ENCODE assay signal across 8 cellular contexts in genomic region chr11:114400974-114401223, GRCh38. TPM values are rescaled to one million over a fixed set of nuclear protein-coding genes. Genes with fewer than 3 reads are reported as not detected.
DNase-seq lines count a peak whose midpoint lies in the region; ATAC-seq, FAIRE-seq and TF ChIP-seq lines count a peak whose summit lies in the region.

No MANE protein-coding gene starts in this region.

- no peak for ATAC-seq in GM21786 (IDR thresholded peaks at IDR 0.05; ENCODE audit: unreplicated experiment)
- ATAC-seq in HG03378 (IDR thresholded peaks at IDR 0.05; ENCODE audit: unreplicated experiment): no peak

- H3K9ac ChIP-seq in astrocyte (ENCODE audit: low read length) (peak overlapping the region; percentile 100), liver (ENCODE audit: low read depth in 1 of 2, low read length in 2 of 2) (peak overlapping the region; percentile 96 to 99)

- H3K36me3 ChIP-seq in astrocyte (ENCODE audit: insufficient read depth, low read length) (peaks cover 18% of the 10 kb centered on the region), liver (ENCODE audit: control insufficient read depth in 4 of 4, insufficient read depth in 3 of 4, low read depth in 1 of 4, low read length in 3 of 4) (peaks cover 0 to 14% (median 5%) of the 10 kb centered on the region in 4 donors), thymus (ENCODE audit: control insufficient read depth, insufficient read depth) (peaks cover 5% of the 10 kb centered on the region)

- FAIRE-seq in astrocyte (lab: Jason Lieb, UNC): no peak

- H3K4me3 ChIP-seq in astrocyte (ENCODE audit: insufficient read depth, low read depth, low read length) (peak overlapping the region; percentile 99), liver (ENCODE audit: low read depth in 1 of 3, low read length in 3 of 3) (peak overlapping the region; percentile 57 to 91 (median 88)), thymus (ENCODE audit: low read length) (peak overlapping the region; percentile 98)

- POLR2A ChIA-PET in activated CD4-positive, alpha-beta T cell treated with anti-CD3 and anti-CD28 coated beads, Interleukin-2, amount 10 ng/mL, durations not matched to agents 7 days and 5 days (lab: Charles Lee): no interaction called here

- H3K27me3 ChIP-seq in astrocyte (ENCODE audit: insufficient read depth, low read length) (no peaks in the 10 kb centered on the region), liver (ENCODE audit: control insufficient read depth in 4 of 4, insufficient read depth in 4 of 4, low read length in 3 of 4) (no peaks in the 10 kb centered on the region), thymus (ENCODE audit: control insufficient read depth, insufficient read depth) (no peaks in the 10 kb centered on the region)

- H3K4me1 Mint-ChIP-seq in activated CD4-positive, alpha-beta T cell treated with anti-CD3 and anti-CD28 coated beads, Interleukin-2, amount 10 ng/mL, durations not matched to agents 7 days and 5 days: peaks cover 54% of the 10 kb centered on the region
- H3K4me1 Mint-ChIP-seq in astrocyte (ENCODE audit: low read depth, unreplicated experiment): peaks cover 35% of the 10 kb centered on the region

- peak overlapping the region; percentile 51 for H2AFZ ChIP-seq in astrocyte (ENCODE audit: low read depth, low read length)

- H3K4me1 ChIP-seq in astrocyte (ENCODE audit: insufficient read depth, low read length): peaks cover 16% of the 10 kb centered on the region
- H3K4me1 ChIP-seq in liver (ENCODE audit: control insufficient read depth in 4 of 4, insufficient read depth in 4 of 4, low read length in 3 of 4): peaks cover 4 to 21% (median 16%) of the 10 kb centered on the region in 4 donors
- peaks cover 9% of the 10 kb centered on the region for H3K4me1 ChIP-seq in thymus (ENCODE audit: control insufficient read depth, insufficient read depth, low read length)

- WGBS in liver: 0% methylated on average over 3 of the region's 3 CpGs
- 0% methylated on average over 3 of the region's 3 CpGs for WGBS in thymus

- peaks cover 42% of the 10 kb centered on the region for H3K36me3 Mint-ChIP-seq in activated CD4-positive, alpha-beta T cell treated with anti-CD3 and anti-CD28 coated beads, Interleukin-2, amount 10 ng/mL, durations not matched to agents 7 days and 5 days (ENCODE audit: low read depth)
- H3K36me3 Mint-ChIP-seq in astrocyte (ENCODE audit: low read depth, unreplicated experiment): peaks cover 6% of the 10 kb centered on the region

- H3K27ac ChIP-seq in astrocyte (ENCODE audit: low read depth, low read length) (peak overlapping the region; percentile 100), liver (ENCODE audit: low read depth in 1 of 2, low read length in 2 of 2) (peak overlapping the region; percentile 96 to 97), thymus (ENCODE audit: low read depth) (peak overlapping the region; percentile 100)

- peaks cover 70% of the 10 kb centered on the region for H3K79me2 ChIP-seq in astrocyte (ENCODE audit: insufficient read depth, low read length)

- TF ChIP-seq RAD21 in liver (IDR thresholded peaks at IDR 0.05): no peak

- H3K4me2 ChIP-seq in astrocyte (ENCODE audit: low read length): peak overlapping the region; percentile 89

- peaks cover 1% of the 10 kb centered on the region for H3K27me3 Mint-ChIP-seq in activated CD4-positive, alpha-beta T cell treated with anti-CD3 and anti-CD28 coated beads, Interleukin-2, amount 10 ng/mL, durations not matched to agents 7 days and 5 days
- H3K27me3 Mint-ChIP-seq in astrocyte (ENCODE audit: low read depth, unreplicated experiment): no peaks in the 10 kb centered on the region

- no peak for TF ChIP-seq CTCF in astrocyte (IDR thresholded peaks at IDR 0.05; ENCODE audit: insufficient read depth, low read depth, low read length)
- no peak for TF ChIP-seq CTCF in liver (IDR thresholded peaks at IDR 0.05; ENCODE audit: low read depth, low read length, missing input control)

- H3K4me3 Mint-ChIP-seq in activated CD4-positive, alpha-beta T cell treated with anti-CD3 and anti-CD28 coated beads, Interleukin-2, amount 10 ng/mL, durations not matched to agents 7 days and 5 days: peak overlapping the region; percentile 94
- H3K4me3 Mint-ChIP-seq in astrocyte (ENCODE audit: unreplicated experiment): peak overlapping the region; percentile 94

- peak overlapping the region; percentile 99 for H3K27ac Mint-ChIP-seq in activated CD4-positive, alpha-beta T cell treated with anti-CD3 and anti-CD28 coated beads, Interleukin-2, amount 10 ng/mL, durations not matched to agents 7 days and 5 days
- peak overlapping the region; percentile 99 for H3K27ac Mint-ChIP-seq in astrocyte (ENCODE audit: unreplicated experiment)

- H3K9me3 ChIP-seq in astrocyte (ENCODE audit: insufficient read depth, low read depth, low read length) (no peaks in the 10 kb centered on the region), liver (ENCODE audit: control insufficient read depth in 4 of 4, low read length in 3 of 4) (no peaks in the 10 kb centered on the region), thymus (ENCODE audit: control insufficient read depth) (no peaks in the 10 kb centered on the region)

- no peaks in the 10 kb centered on the region for H3K9me3 Mint-ChIP-seq in activated CD4-positive, alpha-beta T cell treated with anti-CD3 and anti-CD28 coated beads, Interleukin-2, amount 10 ng/mL, durations not matched to agents 7 days and 5 days
- no peaks in the 10 kb centered on the region for H3K9me3 Mint-ChIP-seq in astrocyte (ENCODE audit: unreplicated experiment)

- H4K20me1 ChIP-seq in astrocyte (ENCODE audit: insufficient read depth, low read length): peaks cover 19% of the 10 kb centered on the region

- CTCF ChIA-PET in activated CD4-positive, alpha-beta T cell treated with anti-CD3 and anti-CD28 coated beads, Interleukin-2, amount 10 ng/mL, durations not matched to agents 7 days and 5 days (lab: Charles Lee): interaction anchor here (0.6 kb wide), 2 partner anchors 8 to 14 kb away, joined by 3 to 5 read pairs; no protein-coding TSS in a partner anchor

- no peak for DNase-seq in activated CD4-positive, alpha-beta T cell treated with anti-CD3 and anti-CD28 coated beads, Interleukin-2, amount 10 ng/mL, durations not matched to agents 7 days and 5 days
- no peak for DNase-seq in activated CD4-positive, alpha-beta T cell treated with anti-CD3 and anti-CD28 coated beads, Interleukin-2, amount 50 U/mL, for 4 hours
- DNase-seq in astrocyte (ENCODE audit: low read depth) (no peak), NOMO-1 treated with dmso at 0.1 percent for 144 hours (lab: John Stamatoyannopoulos, UW; ENCODE audit: unreplicated experiment) (no peak)

TF ChIP-seq in liver, 16 proteins besides CTCF, POLR2A, EP300 and RAD21 (continues in another document):
- TF ChIP-seq YY1 (IDR thresholded peaks at IDR 0.05) (no peak), MAX (IDR thresholded peaks at IDR 0.05) (no peak), TAF1 (conservative IDR thresholded peaks at IDR 0.05) (no peak), EGR1 (IDR thresholded peaks at IDR 0.05; ENCODE audit: low read depth in 2 of 2) (no peak), JUND (IDR thresholded peaks at IDR 0.05) (no peak), FOXA1 (IDR thresholded peaks at IDR 0.05) (no peak), ATF3 (IDR thresholded peaks at IDR 0.05) (no peak), HNF4G (IDR thresholded peaks at IDR 0.05) (no peak), RXRA (IDR thresholded peaks at IDR 0.05) (no peak), HNF4A (conservative IDR thresholded peaks at IDR 0.05) (no peak), SP1 (IDR thresholded peaks at IDR 0.05) (no peak)

RNA-seq across cellular contexts. Expression of gene RBM7, which starts 0.4 kb away (rescaled TPM):
- total RNA-seq in activated CD4-positive, alpha-beta T cell treated with anti-CD3 and anti-CD28 coated beads, Interleukin-2, amount 10 ng/mL, durations not matched to agents 7 days and 5 days: 10 to 100 TPM; 34.2 to 49.7 TPM
- total RNA-seq in astrocyte (49.3 and 50.5 TPM in 2 replicates), liver (10 to 100 TPM; 16.0 to 23.0 TPM)
- polyA plus RNA-seq in liver (10 to 100 TPM; 11.1 to 11.9 TPM), thymus (22.7 TPM)

RNA-seq across cellular contexts. Expression of gene C11orf71, which starts 0.6 kb away (rescaled TPM):
- total RNA-seq in activated CD4-positive, alpha-beta T cell treated with anti-CD3 and anti-CD28 coated beads, Interleukin-2, amount 10 ng/mL, durations not matched to agents 7 days and 5 days: 1 to 10 TPM; 6.7 to 7.4 TPM
- total RNA-seq in astrocyte: 2.2 and 2.9 TPM in 2 replicates
- 1 to 10 TPM; 7.1 to 8.0 TPM for total RNA-seq in liver
- polyA plus RNA-seq in liver: 10 to 100 TPM in 1 of 2 donors, 1 to 10 TPM in 1; 7.8 to 22.3 TPM
- 22.9 TPM for polyA plus RNA-seq in thymus

RNA-seq across cellular contexts. Expression of gene REXO2, which starts 38.4 kb away (rescaled TPM):
- total RNA-seq in activated CD4-positive, alpha-beta T cell treated with anti-CD3 and anti-CD28 coated beads, Interleukin-2, amount 10 ng/mL, durations not matched to agents 7 days and 5 days: 10 to 100 TPM; 73.4 to 77.7 TPM
- total RNA-seq in astrocyte (179 and 181 TPM in 2 replicates), liver (10 to 100 TPM; 25.9 to 51.7 TPM)
- polyA plus RNA-seq in liver (10 to 100 TPM; 36.0 to 42.8 TPM), thymus (74.7 TPM)
